Comparison of ENCODE assay signal across 2 cellular contexts in the genomic region with DNA sequence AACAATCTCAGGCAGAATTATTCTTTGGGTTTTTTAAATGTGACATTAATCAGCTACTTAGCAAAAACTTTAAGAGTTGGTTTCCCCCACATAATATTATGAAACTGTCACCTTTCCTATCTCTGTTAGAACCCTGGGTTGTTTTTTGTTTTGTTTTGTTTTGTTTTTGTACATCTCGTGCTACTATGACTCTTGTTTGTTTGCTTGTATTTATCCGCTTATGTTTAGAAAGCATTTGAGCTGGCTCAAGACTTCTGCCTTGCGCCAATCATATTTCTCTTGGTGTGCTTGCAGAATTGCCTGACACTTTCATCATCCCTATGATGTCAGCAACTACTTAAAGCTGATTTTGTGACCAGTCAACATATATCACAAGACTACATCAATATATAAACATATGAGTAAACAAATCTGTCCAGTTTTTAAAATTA.
TF ChIP-seq lines count a peak whose summit lies in the region.

No MANE protein-coding gene starts in this region.

TF ChIP-seq in SK-N-SH, 30 proteins besides CTCF, POLR2A, EP300 and RAD21 (continued from another document):
- TF ChIP-seq, protein P1, sequence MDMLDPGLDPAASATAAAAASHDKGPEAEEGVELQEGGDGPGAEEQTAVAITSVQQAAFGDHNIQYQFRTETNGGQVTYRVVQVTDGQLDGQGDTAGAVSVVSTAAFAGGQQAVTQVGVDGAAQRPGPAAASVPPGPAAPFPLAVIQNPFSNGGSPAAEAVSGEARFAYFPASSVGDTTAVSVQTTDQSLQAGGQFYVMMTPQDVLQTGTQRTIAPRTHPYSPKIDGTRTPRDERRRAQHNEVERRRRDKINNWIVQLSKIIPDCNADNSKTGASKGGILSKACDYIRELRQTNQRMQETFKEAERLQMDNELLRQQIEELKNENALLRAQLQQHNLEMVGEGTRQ (IDR thresholded peaks at IDR 0.05; ENCODE audit: borderline replicate concordance, low read depth, low read length): no peak
- TF ChIP-seq, protein P2, sequence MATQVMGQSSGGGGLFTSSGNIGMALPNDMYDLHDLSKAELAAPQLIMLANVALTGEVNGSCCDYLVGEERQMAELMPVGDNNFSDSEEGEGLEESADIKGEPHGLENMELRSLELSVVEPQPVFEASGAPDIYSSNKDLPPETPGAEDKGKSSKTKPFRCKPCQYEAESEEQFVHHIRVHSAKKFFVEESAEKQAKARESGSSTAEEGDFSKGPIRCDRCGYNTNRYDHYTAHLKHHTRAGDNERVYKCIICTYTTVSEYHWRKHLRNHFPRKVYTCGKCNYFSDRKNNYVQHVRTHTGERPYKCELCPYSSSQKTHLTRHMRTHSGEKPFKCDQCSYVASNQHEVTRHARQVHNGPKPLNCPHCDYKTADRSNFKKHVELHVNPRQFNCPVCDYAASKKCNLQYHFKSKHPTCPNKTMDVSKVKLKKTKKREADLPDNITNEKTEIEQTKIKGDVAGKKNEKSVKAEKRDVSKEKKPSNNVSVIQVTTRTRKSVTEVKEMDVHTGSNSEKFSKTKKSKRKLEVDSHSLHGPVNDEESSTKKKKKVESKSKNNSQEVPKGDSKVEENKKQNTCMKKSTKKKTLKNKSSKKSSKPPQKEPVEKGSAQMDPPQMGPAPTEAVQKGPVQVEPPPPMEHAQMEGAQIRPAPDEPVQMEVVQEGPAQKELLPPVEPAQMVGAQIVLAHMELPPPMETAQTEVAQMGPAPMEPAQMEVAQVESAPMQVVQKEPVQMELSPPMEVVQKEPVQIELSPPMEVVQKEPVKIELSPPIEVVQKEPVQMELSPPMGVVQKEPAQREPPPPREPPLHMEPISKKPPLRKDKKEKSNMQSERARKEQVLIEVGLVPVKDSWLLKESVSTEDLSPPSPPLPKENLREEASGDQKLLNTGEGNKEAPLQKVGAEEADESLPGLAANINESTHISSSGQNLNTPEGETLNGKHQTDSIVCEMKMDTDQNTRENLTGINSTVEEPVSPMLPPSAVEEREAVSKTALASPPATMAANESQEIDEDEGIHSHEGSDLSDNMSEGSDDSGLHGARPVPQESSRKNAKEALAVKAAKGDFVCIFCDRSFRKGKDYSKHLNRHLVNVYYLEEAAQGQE (IDR thresholded peaks at IDR 0.05; ENCODE audit: low read depth, low read length): no peak
- TF ChIP-seq GATA2 (CRISPR knock-in tag; IDR thresholded peaks at IDR 0.05) (no peak), ELF1 (IDR thresholded peaks at IDR 0.05) (no peak), MAX (IDR thresholded peaks at IDR 0.05; ENCODE audit: low read depth) (no peak), POLR2AphosphoS5 (IDR thresholded peaks at IDR 0.05; ENCODE audit: low read depth, low read length) (no peak), TEAD4 (IDR thresholded peaks at IDR 0.05; ENCODE audit: borderline replicate concordance, insufficient read depth) (no peak), USF1 (IDR thresholded peaks at IDR 0.05; ENCODE audit: borderline replicate concordance, low read depth) (no peak), TCF12 (IDR thresholded peaks at IDR 0.05) (no peak), FOXM1 (IDR thresholded peaks at IDR 0.05; ENCODE audit: low read depth) (no peak), IRF3 (IDR thresholded peaks at IDR 0.05; ENCODE audit: low read depth, low read length) (no peak), YY1 (IDR thresholded peaks at IDR 0.05; ENCODE audit: low read depth) (no peak)
TF ChIP-seq in SK-N-SH: peak in this region for 0.

TF ChIP-seq in SK-N-SH treated with all-trans-retinoic acid at 6 μM for 48 hours, 23 proteins besides CTCF, POLR2A, EP300 and RAD21 (continued from another document):
- TF ChIP-seq TSHZ2 (CRISPR knock-in tag; IDR thresholded peaks at IDR 0.05) (no peak), BACH2 (CRISPR knock-in tag; IDR thresholded peaks at IDR 0.05; ENCODE audit: borderline replicate concordance) (no peak), ZNF70 (CRISPR knock-in tag; IDR thresholded peaks at IDR 0.05) (no peak)
TF ChIP-seq in SK-N-SH treated with all-trans-retinoic acid at 6 μM for 48 hours: peak in this region for 0.
